ENCODE assay signal across 8 cellular contexts in the genomic region with DNA sequence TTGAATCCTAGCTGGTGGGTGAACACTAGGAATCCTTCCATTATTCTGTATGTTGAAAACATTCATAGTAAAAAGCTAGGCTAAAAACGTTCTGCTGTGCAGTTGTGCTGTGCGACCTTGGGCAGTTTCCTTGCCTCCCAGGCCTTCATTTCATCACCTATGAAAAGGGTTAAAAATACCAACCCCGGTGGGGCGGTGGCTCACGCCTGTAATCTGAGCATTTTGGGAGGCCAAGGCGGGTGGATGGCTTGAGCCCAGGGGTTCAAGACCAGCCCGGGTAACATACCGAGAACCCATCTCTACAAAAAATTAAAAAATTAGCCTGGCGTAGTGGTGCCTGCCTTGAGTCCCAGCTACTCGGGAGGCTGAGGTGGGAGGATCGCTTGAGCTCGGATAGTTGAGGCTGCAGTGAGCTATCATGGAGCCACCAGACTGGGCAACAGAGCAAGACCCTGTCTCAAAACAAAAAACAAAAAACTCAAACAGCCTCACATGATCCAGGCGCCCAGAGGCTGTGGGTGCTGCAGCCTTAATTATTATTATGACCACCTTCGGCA. TPM values are rescaled to one million over a fixed set of nuclear protein-coding genes. Genes with fewer than 3 reads are reported as not detected.
A peak's percentile ranks its signal among the peaks of the same experiment; 100 is the strongest.
DNase-seq lines count a peak whose midpoint lies in the region; ATAC-seq and TF ChIP-seq lines count a peak whose summit lies in the region.

No MANE protein-coding gene starts in this region.

- peaks cover 8% of the 10 kb centered on the region for H3K27me3 Mint-ChIP-seq in activated naive CD4-positive, alpha-beta T cell treated with anti-CD3 and anti-CD28 coated beads, Interleukin-2, amount 50 U/mL, for 24 hours

- peak overlapping the region in 1 of 2 experiments; percentile 48 for H3K18ac ChIP-seq in mesenchymal stem cell (ENCODE audit: low read depth in 1 of 2, low read length in 2 of 2)

- peak overlapping the region in 1 of 2 experiments; percentile 8 for H2BK12ac ChIP-seq in mesenchymal stem cell (ENCODE audit: low read length in 2 of 2)

- no peak overlapping the region for H3K4ac ChIP-seq in mesenchymal stem cell (ENCODE audit: low read depth in 1 of 2, low read length in 2 of 2)

- H3K4me1 ChIP-seq in mesenchymal stem cell (ENCODE audit: control insufficient read depth, insufficient read depth, low read depth, low read length), result peaks cover 21% of the 10 kb centered on the region
- H3K4me1 ChIP-seq in upper lobe of right lung, result peaks cover 24% of the 10 kb centered on the region

- H3K79me1 ChIP-seq in mesenchymal stem cell (replicated peaks; ENCODE audit: low read length, poor library complexity, severe bottlenecking), result peaks cover 11% of the 10 kb centered on the region

- peaks cover 35% of the 10 kb centered on the region for H3K4me1 Mint-ChIP-seq in activated naive CD4-positive, alpha-beta T cell treated with anti-CD3 and anti-CD28 coated beads, Interleukin-2, amount 50 U/mL, for 24 hours

- no peak for DNase-seq in activated naive CD4-positive, alpha-beta T cell treated with anti-CD3 and anti-CD28 coated beads, Interleukin-2, amount 50 U/mL, for 16 hours
- no peak for DNase-seq in astrocyte of the cerebellum (ENCODE audit: low read depth)
- no peak for DNase-seq in mesenchymal stem cell
- DNase-seq in upper lobe of right lung, result no peak
- DNase-seq in NCI-H1436 (lab: John Stamatoyannopoulos, UW), result no peak
- DNase-seq in NCI-H82 (lab: John Stamatoyannopoulos, UW), result no peak

- H2BK15ac ChIP-seq in mesenchymal stem cell (ENCODE audit: low read depth, poor library complexity, severe bottlenecking), result peak overlapping the region; percentile 12

- H3K9me3 Mint-ChIP-seq in activated naive CD4-positive, alpha-beta T cell treated with anti-CD3 and anti-CD28 coated beads, Interleukin-2, amount 50 U/mL, for 24 hours, result no peaks in the 10 kb centered on the region

- TF ChIP-seq CTCF in astrocyte of the cerebellum (IDR thresholded peaks at IDR 0.05; ENCODE audit: low read depth, low read length, missing control alignments) (no peak), upper lobe of right lung (IDR thresholded peaks at IDR 0.05) (no peak)

- H3K36me3 ChIP-seq in mesenchymal stem cell (ENCODE audit: control insufficient read depth in 1 of 2, insufficient read depth in 2 of 2, low read depth in 1 of 2, low read length in 2 of 2) (no peaks in the 10 kb centered on the region), upper lobe of right lung (no peaks in the 10 kb centered on the region)

- H3K9ac ChIP-seq in mesenchymal stem cell (ENCODE audit: low read length), result peak overlapping the region; percentile 82

- no peak overlapping the region for H2BK120ac ChIP-seq in mesenchymal stem cell (ENCODE audit: low read depth, low read length)

- peak overlapping the region; percentile 19 for H4K91ac ChIP-seq in mesenchymal stem cell (ENCODE audit: low read length)

- H2BK5ac ChIP-seq in mesenchymal stem cell (ENCODE audit: low read depth, low read length, poor library complexity, severe bottlenecking), result peak overlapping the region; percentile 49

- H3K23ac ChIP-seq in mesenchymal stem cell (ENCODE audit: low read length in 2 of 2), result no peak overlapping the region

- no peaks in the 10 kb centered on the region for H3K27me3 ChIP-seq in mesenchymal stem cell (ENCODE audit: control insufficient read depth in 1 of 2, insufficient read depth in 1 of 2, low read length in 2 of 2)
- H3K27me3 ChIP-seq in upper lobe of right lung, result peaks cover 11% of the 10 kb centered on the region

- H3K27ac ChIP-seq in mesenchymal stem cell (ENCODE audit: low read length, poor library complexity, severe bottlenecking) (peak overlapping the region; percentile 65), upper lobe of right lung (peak overlapping the region; percentile 49)

- in situ Hi-C loops in astrocyte of the cerebellum (cut with HindIII; ENCODE audit: low sequenced_read_pairs), result loop anchor here (5.0 to 10.0 kb wide), 2 partner anchors 313 to 545 kb away; no protein-coding TSS in a partner anchor

- intact Hi-C loops in upper lobe of right lung (cut with DNase I), result loop anchor here (5.0 kb wide), 1 partner anchor 318 kb away; no protein-coding TSS in a partner anchor

- WGBS in mesenchymal stem cell, result 84% methylated on average over 14 of the region's 14 CpGs

- no peak overlapping the region for H3K27ac Mint-ChIP-seq in activated naive CD4-positive, alpha-beta T cell treated with anti-CD3 and anti-CD28 coated beads, Interleukin-2, amount 50 U/mL, for 24 hours

- no peak for ATAC-seq in upper lobe of right lung
- ATAC-seq in GM21717 (IDR thresholded peaks at IDR 0.05; ENCODE audit: unreplicated experiment), result no peak

- peak overlapping the region; percentile 98 for H3K4me3 Mint-ChIP-seq in activated naive CD4-positive, alpha-beta T cell treated with anti-CD3 and anti-CD28 coated beads, Interleukin-2, amount 50 U/mL, for 24 hours

- H3K36me3 Mint-ChIP-seq in activated naive CD4-positive, alpha-beta T cell treated with anti-CD3 and anti-CD28 coated beads, Interleukin-2, amount 50 U/mL, for 24 hours, result no peaks in the 10 kb centered on the region

- peak overlapping the region; percentile 67 for H3K4me3 ChIP-seq in astrocyte of the cerebellum (ENCODE audit: low read depth, low read length)
- H3K4me3 ChIP-seq in mesenchymal stem cell (ENCODE audit: insufficient read depth in 1 of 2, low read depth in 1 of 2, low read length in 2 of 2), result peak overlapping the region; percentile 42 to 92
- H3K4me3 ChIP-seq in upper lobe of right lung, result peak overlapping the region; percentile 71

- H2AFZ ChIP-seq in mesenchymal stem cell (ENCODE audit: low read depth, low read length), result peak overlapping the region; percentile 47

- no peaks in the 10 kb centered on the region for H3K9me3 ChIP-seq in mesenchymal stem cell (ENCODE audit: control insufficient read depth, low read length)
- H3K9me3 ChIP-seq in upper lobe of right lung, result no peaks in the 10 kb centered on the region

- H4K8ac ChIP-seq in mesenchymal stem cell (ENCODE audit: low read length), result peak overlapping the region; percentile 40

- no peak overlapping the region for H3K14ac ChIP-seq in mesenchymal stem cell (ENCODE audit: low read length in 2 of 2)

- peak overlapping the region; percentile 75 for H3K4me2 ChIP-seq in mesenchymal stem cell (ENCODE audit: low read length, poor library complexity, severe bottlenecking)

- no peak overlapping the region for H2AK5ac ChIP-seq in mesenchymal stem cell (ENCODE audit: low read length, severe bottlenecking)

RNA-seq across cellular contexts. Expression of gene RRM2, which starts 2.9 kb away (rescaled TPM):
- 18.2 TPM for polyA plus RNA-seq in mesenchymal stem cell (2013, experiment 1 of 2)
- 20.1 TPM for polyA plus RNA-seq in mesenchymal stem cell (2013, experiment 2 of 2)
- 2.3 TPM for total RNA-seq in upper lobe of right lung

RNA-seq across cellular contexts. Expression of gene CYS1, which starts 39.5 kb away (rescaled TPM):
- polyA plus RNA-seq in mesenchymal stem cell (2013, experiment 1 of 2), result 0.22 TPM
- polyA plus RNA-seq in mesenchymal stem cell (2013, experiment 2 of 2), result 0.34 TPM
- total RNA-seq in upper lobe of right lung, result 4.5 TPM
